In the genomic region with DNA sequence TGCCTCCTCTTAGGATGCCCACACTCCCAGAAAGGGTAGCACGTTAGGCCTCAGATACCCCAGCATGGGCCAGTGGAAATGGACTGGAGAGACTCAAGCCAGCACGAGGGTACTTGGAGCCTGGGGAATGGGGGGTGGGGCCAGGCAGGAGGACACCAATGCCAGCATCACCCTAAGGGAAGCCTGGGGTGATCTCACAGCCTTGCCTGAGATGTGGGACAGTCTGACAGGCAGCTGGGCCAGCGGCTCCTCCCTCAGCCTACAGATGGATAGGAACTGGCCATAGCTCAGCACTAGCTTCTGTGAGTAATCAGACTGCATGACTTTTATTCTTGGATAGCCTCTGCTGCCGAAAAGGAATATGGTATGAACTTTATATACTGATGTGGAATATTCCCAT, we compare ENCODE assay signal across 15 cellular contexts.
"Had no signal": no experiment of that assay in that cellular context is flagged by ENCODE, and none has a peak within 500 bp of the region (broad histone marks: within the 10 kb centered on the region; RNA-seq: fewer than 3 reads in every experiment).

No MANE protein-coding gene starts in this region.

- H3K27me3 ChIP-seq: hepatocyte, upper lobe of right lung had no signal

- H2AFZ ChIP-seq: hepatocyte had no signal

- H3K4me1 Mint-ChIP-seq: activated B cell treated with CpG ODN at 0.5 μM for 24 hours; activated naive CD8-positive, alpha-beta T cell treated with anti-CD3 and anti-CD28 coated beads for 36 hours; stimulated activated naive CD8-positive, alpha-beta T cell treated with anti-CD3 and anti-CD28 coated beads, Interleukin-15, amount 100 ng/mL, for 72 hours had no signal

- H3K27ac Mint-ChIP-seq: activated B cell treated with CpG ODN at 0.5 μM for 24 hours; activated CD8-positive, alpha-beta T cell treated with anti-CD3 and anti-CD28 coated beads, Interleukin-2, amount 10 ng/mL, durations not matched to agents 7 days and 5 days; activated naive CD8-positive, alpha-beta T cell treated with anti-CD3 and anti-CD28 coated beads for 36 hours; activated T-helper 1 cell treated with anti-CD3 and anti-CD28 coated beads, Interleukin-12 subunit alpha, Interleukin-12 subunit beta, Interleukin-2, Interleukin-4 antibody, amounts not matched to agents 30 ng/mL and 10 ng/mL and 1 ng/mL, durations not matched to agents 14 hours and 24 hours and 36 hours; dendritic cell treated with granulocyte-macrophage colony-stimulating factor and Interleukin-4, amounts not matched to agents 40 ng/mL and 50 ng/mL, for 4 days; stimulated activated naive CD8-positive, alpha-beta T cell treated with anti-CD3 and anti-CD28 coated beads, Interleukin-15, amount 100 ng/mL, for 72 hours had no signal

- ATAC-seq: activated CD8-positive, alpha-beta T cell treated with anti-CD3 and anti-CD28 coated beads, Interleukin-2, amount 10 ng/mL, durations not matched to agents 7 days and 5 days; left lobe of liver; sciatic nerve; stimulated activated naive CD8-positive, alpha-beta T cell treated with anti-CD3 and anti-CD28 coated beads, Interleukin-15, amount 100 ng/mL, for 72 hours; upper lobe of right lung had no signal

- H3K36me3 Mint-ChIP-seq: activated naive CD8-positive, alpha-beta T cell treated with anti-CD3 and anti-CD28 coated beads for 36 hours had no signal

- H3K9me3 Mint-ChIP-seq: activated B cell treated with CpG ODN at 0.5 μM for 24 hours; activated naive CD8-positive, alpha-beta T cell treated with anti-CD3 and anti-CD28 coated beads for 36 hours; activated T-helper 1 cell treated with anti-CD3 and anti-CD28 coated beads, Interleukin-12 subunit alpha, Interleukin-12 subunit beta, Interleukin-2, Interleukin-4 antibody, amounts not matched to agents 30 ng/mL and 10 ng/mL and 1 ng/mL, durations not matched to agents 14 hours and 24 hours and 36 hours; dendritic cell treated with granulocyte-macrophage colony-stimulating factor and Interleukin-4, amounts not matched to agents 40 ng/mL and 50 ng/mL, for 4 days; stimulated activated naive CD8-positive, alpha-beta T cell treated with anti-CD3 and anti-CD28 coated beads, Interleukin-15, amount 100 ng/mL, for 72 hours had no signal

- H3K4me3 ChIP-seq: hepatocyte, spleen, upper lobe of right lung had no signal

- H3K9me3 ChIP-seq: spleen, upper lobe of right lung had no signal

- H3K27ac ChIP-seq: hepatocyte, spleen, upper lobe of right lung had no signal

- DNase-seq: activated B cell treated with CpG ODN at 0.5 μM for 24 hours; activated CD4-positive, alpha-beta T cell treated with anti-CD3 and anti-CD28 coated beads for 48 hours; activated CD8-positive, alpha-beta memory T cell treated with anti-CD3 and anti-CD28 coated beads, Interleukin-2, amount 50 U/mL, for 48 hours; activated CD8-positive, alpha-beta T cell treated with anti-CD3 and anti-CD28 coated beads, Interleukin-2, amount 10 ng/mL, durations not matched to agents 7 days and 5 days; activated naive CD8-positive, alpha-beta T cell treated with anti-CD3 and anti-CD28 coated beads for 36 hours; cerebellar nuclear complex; midbrain; spleen; stimulated activated naive CD8-positive, alpha-beta T cell treated with anti-CD3 and anti-CD28 coated beads, Interleukin-15, amount 100 ng/mL, for 72 hours had no signal

- H3K79me2 ChIP-seq: hepatocyte had no signal

- H3K27me3 Mint-ChIP-seq: activated naive CD8-positive, alpha-beta T cell treated with anti-CD3 and anti-CD28 coated beads for 36 hours; dendritic cell treated with granulocyte-macrophage colony-stimulating factor and Interleukin-4, amounts not matched to agents 40 ng/mL and 50 ng/mL, for 4 days had no signal

- H3K4me2 ChIP-seq: hepatocyte had no signal

- H3K36me3 ChIP-seq: spleen, upper lobe of right lung had no signal

- H3K4me3 Mint-ChIP-seq: activated B cell treated with CpG ODN at 0.5 μM for 24 hours; activated CD8-positive, alpha-beta T cell treated with anti-CD3 and anti-CD28 coated beads, Interleukin-2, amount 10 ng/mL, durations not matched to agents 7 days and 5 days; activated naive CD8-positive, alpha-beta T cell treated with anti-CD3 and anti-CD28 coated beads for 36 hours; activated T-helper 1 cell treated with anti-CD3 and anti-CD28 coated beads, Interleukin-12 subunit alpha, Interleukin-12 subunit beta, Interleukin-2, Interleukin-4 antibody, amounts not matched to agents 30 ng/mL and 10 ng/mL and 1 ng/mL, durations not matched to agents 14 hours and 24 hours and 36 hours; dendritic cell treated with granulocyte-macrophage colony-stimulating factor and Interleukin-4, amounts not matched to agents 40 ng/mL and 50 ng/mL, for 4 days; stimulated activated naive CD8-positive, alpha-beta T cell treated with anti-CD3 and anti-CD28 coated beads, Interleukin-15, amount 100 ng/mL, for 72 hours had no signal

- H3K4me1 ChIP-seq: spleen, upper lobe of right lung had no signal
